2 cellular contexts compared by ENCODE assay signal in the genomic region with DNA sequence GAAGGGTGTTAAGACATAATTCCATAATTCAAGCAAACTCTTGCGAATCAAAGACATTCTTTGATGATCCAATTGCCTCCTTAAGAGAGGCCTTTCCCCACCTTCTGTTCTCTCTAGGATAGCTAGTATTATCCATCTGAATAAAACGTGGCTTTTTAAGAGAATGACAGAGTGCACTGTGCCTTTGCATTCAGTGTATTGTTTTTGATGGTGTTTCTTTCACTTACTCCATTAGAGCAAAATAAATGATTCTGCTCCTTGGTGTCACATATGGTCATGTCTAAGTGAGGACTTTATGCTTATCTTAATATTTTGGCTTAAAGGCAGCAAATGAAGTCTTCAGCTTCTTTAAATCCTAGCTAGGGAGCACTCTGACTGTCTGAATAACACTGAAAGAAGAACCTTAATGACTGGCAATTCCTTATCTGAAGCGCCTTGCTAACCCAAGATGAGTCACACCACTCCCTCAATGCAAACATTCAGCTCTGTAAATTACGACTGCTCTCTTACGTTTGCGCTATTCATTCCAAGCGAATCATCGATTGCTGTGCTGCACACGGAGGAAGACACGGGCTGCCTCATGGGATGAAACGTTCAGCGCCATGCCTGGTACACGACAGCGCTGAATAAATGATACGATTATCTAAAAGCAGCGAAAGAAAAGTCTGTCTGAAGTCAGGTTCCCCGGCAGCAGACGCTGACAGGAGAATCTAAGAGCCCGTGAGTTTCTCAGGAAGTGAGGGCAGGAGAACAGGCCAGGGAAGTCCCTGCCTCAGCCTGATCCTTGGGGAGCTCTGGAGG.
TF ChIP-seq lines count a peak whose summit lies in the region.

No MANE protein-coding gene starts in this region.

TF ChIP-seq in HepG2, 621 proteins besides CTCF, POLR2A, EP300 and RAD21 (continued from another document):
- TF ChIP-seq ZSCAN12 (CRISPR knock-in tag; IDR thresholded peaks at IDR 0.05): no peak

TF ChIP-seq in SK-N-SH, 30 proteins besides CTCF, POLR2A, EP300 and RAD21:
- TF ChIP-seq, protein P1, sequence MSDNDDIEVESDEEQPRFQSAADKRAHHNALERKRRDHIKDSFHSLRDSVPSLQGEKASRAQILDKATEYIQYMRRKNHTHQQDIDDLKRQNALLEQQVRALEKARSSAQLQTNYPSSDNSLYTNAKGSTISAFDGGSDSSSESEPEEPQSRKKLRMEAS (IDR thresholded peaks at IDR 0.05; ENCODE audit: low read depth): peak; percentile 67; the same call in 1 of the 2 replicates
- TF ChIP-seq FOSL2 (IDR thresholded peaks at IDR 0.05; ENCODE audit: borderline replicate concordance, low read depth) (peak; percentile 24; the same call in 1 of the 2 replicates), SIN3A (IDR thresholded peaks at IDR 0.05; ENCODE audit: borderline replicate concordance, low read depth, low read length) (no peak), YY1 (IDR thresholded peaks at IDR 0.05; ENCODE audit: low read depth) (no peak)
- TF ChIP-seq, protein P2, sequence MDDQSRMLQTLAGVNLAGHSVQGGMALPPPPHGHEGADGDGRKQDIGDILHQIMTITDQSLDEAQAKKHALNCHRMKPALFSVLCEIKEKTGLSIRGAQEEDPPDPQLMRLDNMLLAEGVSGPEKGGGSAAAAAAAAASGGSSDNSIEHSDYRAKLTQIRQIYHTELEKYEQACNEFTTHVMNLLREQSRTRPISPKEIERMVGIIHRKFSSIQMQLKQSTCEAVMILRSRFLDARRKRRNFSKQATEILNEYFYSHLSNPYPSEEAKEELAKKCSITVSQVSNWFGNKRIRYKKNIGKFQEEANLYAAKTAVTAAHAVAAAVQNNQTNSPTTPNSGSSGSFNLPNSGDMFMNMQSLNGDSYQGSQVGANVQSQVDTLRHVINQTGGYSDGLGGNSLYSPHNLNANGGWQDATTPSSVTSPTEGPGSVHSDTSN (IDR thresholded peaks at IDR 0.05): 0 out of 2 replicates have a peak, but pooled peaks have one; percentile 6
